19 cellular contexts compared by ENCODE assay signal in the genomic region with DNA sequence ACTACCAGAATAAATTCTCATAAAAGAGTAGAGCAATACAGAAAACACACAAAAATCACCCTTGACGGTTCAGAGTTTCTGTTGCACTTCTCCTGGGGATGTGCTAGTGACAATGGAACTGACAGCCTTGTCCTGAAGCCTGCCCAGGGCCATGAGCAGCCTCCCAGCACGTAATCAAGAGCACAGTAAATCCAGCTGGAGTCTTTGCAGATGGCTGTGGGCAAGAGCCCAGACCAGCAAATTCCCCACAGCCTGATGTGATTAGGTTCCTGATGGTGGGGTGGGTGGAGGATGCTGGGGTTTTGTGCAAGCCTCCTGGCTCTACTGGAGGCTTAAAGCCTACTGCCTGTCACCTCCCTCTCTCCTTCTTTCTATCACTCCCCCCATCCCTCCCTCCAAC. TPM values are rescaled to one million over a fixed set of nuclear protein-coding genes. Genes with fewer than 3 reads are reported as not detected.
A peak's percentile ranks its signal among the peaks of the same experiment; 100 is the strongest.
DNase-seq lines count a peak whose midpoint lies in the region; ATAC-seq and TF ChIP-seq lines count a peak whose summit lies in the region.
"Had no signal": no experiment of that assay in that cellular context is flagged by ENCODE, and none has a peak within 500 bp of the region (broad histone marks: within the 10 kb centered on the region; RNA-seq: fewer than 3 reads in every experiment).

No MANE protein-coding gene starts in this region.

- H3K9me3 ChIP-seq in SK-N-SH, result no peaks in the 10 kb centered on the region
- H3K9me3 ChIP-seq: A549 had no signal

- H3K9ac ChIP-seq in SK-N-SH, result no peak overlapping the region

- H3K27ac ChIP-seq in SK-N-SH (ENCODE audit: low read depth in 2 of 2, low read length in 1 of 2), result peak overlapping the region in 1 of 2 experiments; percentile 88; a peak in 2 of 4 replicates
- H3K27ac ChIP-seq: A549 had no signal

- H3K27me3 ChIP-seq in SK-N-SH (ENCODE audit: insufficient read depth), result no peaks in the 10 kb centered on the region

- no peak overlapping the region for H3K4me3 Mint-ChIP-seq in glutamatergic neuron (ENCODE audit: unreplicated experiment)
- H3K4me3 Mint-ChIP-seq: CD8-positive, alpha-beta memory T cell; H9; IgD-negative memory B cell; T-helper 17 cell had no signal

- H3K36me3 Mint-ChIP-seq in glutamatergic neuron (ENCODE audit: unreplicated experiment), result no peaks in the 10 kb centered on the region
- H3K36me3 Mint-ChIP-seq: CD8-positive, alpha-beta memory T cell; IgD-negative memory B cell had no signal

- no peak overlapping the region for H3K4me2 ChIP-seq in SK-N-SH
- H3K4me2 ChIP-seq: A549 had no signal

- no peaks in the 10 kb centered on the region for H3F3A ChIP-seq in SK-N-SH (replicated peaks; ENCODE audit: insufficient read depth)

- no peaks in the 10 kb centered on the region for H3K9me2 ChIP-seq in SK-N-SH

- intact Hi-C loops in Right ventricle myocardium inferior (cut with DNase I), result no loop called here
- intact Hi-C loops in cardiac septum (cut with DNase I), result no loop called here

- TF ChIP-seq RAD21 in SK-N-SH (IDR thresholded peaks at IDR 0.05; ENCODE audit: low read length), result no peak

- H3K4me1 Mint-ChIP-seq in glutamatergic neuron (ENCODE audit: low read depth, unreplicated experiment), result peaks cover 9% of the 10 kb centered on the region
- H3K4me1 Mint-ChIP-seq: CD8-positive, alpha-beta memory T cell; IgD-negative memory B cell; T-helper 17 cell had no signal

- no peak overlapping the region for H3K4me3 ChIP-seq in SK-N-SH (ENCODE audit: low read depth in 2 of 2, low read length in 1 of 2)
- H3K4me3 ChIP-seq: A549 had no signal

- ATAC-seq in Right ventricle myocardium inferior, result peak; percentile 63
- ATAC-seq: A549, T-helper 17 cell had no signal

- peaks cover 7% of the 10 kb centered on the region for H3K27me3 Mint-ChIP-seq in glutamatergic neuron (ENCODE audit: unreplicated experiment)

- no peaks in the 10 kb centered on the region for H3K79me2 ChIP-seq in SK-N-SH (ENCODE audit: insufficient read depth)

- TF ChIP-seq EP300 in SK-N-SH (IDR thresholded peaks at IDR 0.05; ENCODE audit: borderline replicate concordance in 1 of 2, low read depth in 1 of 2, low read length in 1 of 2), result peak in 1 of 2 experiments; percentile 68; a peak in 1 of 4 replicates

- 16% methylated on average over 1 of the region's 2 CpGs for WGBS in SK-N-SH (ENCODE audit: low lambda C conversion rate)

- POLR2A ChIA-PET in SK-N-SH (lab: Yijun Ruan, JAX), result interaction anchor here (0.5 kb wide), 1 partner anchor 486 kb away, joined by 3 read pairs; no protein-coding TSS in a partner anchor

- no peak for TF ChIP-seq CTCF in SK-N-SH (IDR thresholded peaks at IDR 0.05)
- no peak for TF ChIP-seq CTCF in glutamatergic neuron (IDR thresholded peaks at IDR 0.05; ENCODE audit: partially characterized antibody, unreplicated experiment)

- no peaks in the 10 kb centered on the region for H4K20me1 ChIP-seq in SK-N-SH (ENCODE audit: insufficient read depth)

- no peaks in the 10 kb centered on the region for H3K36me3 ChIP-seq in SK-N-SH (replicated peaks in 1 of 2; ENCODE audit: control insufficient read depth in 1 of 2, insufficient read depth in 2 of 2, low read length in 1 of 2)

- H3K27ac Mint-ChIP-seq in glutamatergic neuron (ENCODE audit: unreplicated experiment), result peak overlapping the region; percentile 65
- H3K27ac Mint-ChIP-seq: CD8-positive, alpha-beta memory T cell; H9; IgD-negative memory B cell; T-helper 17 cell had no signal

- no peak overlapping the region for H2AFZ ChIP-seq in SK-N-SH (ENCODE audit: low read depth)

- CTCF ChIA-PET in SK-N-SH (lab: Yijun Ruan, JAX), result interaction anchor here (0.8 to 2.8 kb wide), 6 partner anchors 7 to 1535 kb away, joined by 3 to 9 read pairs (median 4); no protein-coding TSS in a partner anchor

- peaks cover 3% of the 10 kb centered on the region for H3K9me3 Mint-ChIP-seq in glutamatergic neuron (ENCODE audit: unreplicated experiment)
- H3K9me3 Mint-ChIP-seq: CD8-positive, alpha-beta memory T cell; H9 had no signal

- DNase-seq in Right ventricle myocardium inferior (ENCODE audit: missing footprints) (no peak), cardiac septum (ENCODE audit: low spot score) (no peak), SK-N-SH (peak; percentile 75), glutamatergic neuron (no peak), retina (peak; percentile 36), HK-2 (ENCODE audit: unreplicated experiment) (no peak), NCI-H1105 treated with DMSO at 0.1 percent for 48 hours (lab: John Stamatoyannopoulos, UW) (no peak)
- no peak for DNase-seq in activated naive CD4-positive, alpha-beta T cell (lab: John Stamatoyannopoulos, UW)
- DNase-seq: CD8-positive, alpha-beta memory T cell; H9; Karpas-422; NCI-H1436 treated with DMSO at 0.1 percent for 48 hours; NCI-H2081 treated with DMSO at 0.1 percent for 48 hours; NCI-H524 treated with DMSO at 0.1 percent for 48 hours; T-helper 17 cell had no signal

- H3K4me1 ChIP-seq in SK-N-SH (ENCODE audit: control insufficient read depth in 1 of 2, insufficient read depth in 2 of 2, low read depth in 1 of 2, low read length in 1 of 2), result peaks cover 0 to 28% of the 10 kb centered on the region in 2 experiments; a peak in 2 of 4 replicates
- H3K4me1 ChIP-seq: A549 had no signal

TF ChIP-seq in SK-N-SH, 30 proteins besides CTCF, POLR2A, EP300 and RAD21 (continues in another document):
- TF ChIP-seq GATA2 (CRISPR knock-in tag; IDR thresholded peaks at IDR 0.05) (0 out of 2 replicates have a peak, but pooled peaks have one; percentile 24), SIN3A (IDR thresholded peaks at IDR 0.05; ENCODE audit: borderline replicate concordance, low read depth, low read length) (no peak), JUND (IDR thresholded peaks at IDR 0.05) (no peak), TEAD4 (IDR thresholded peaks at IDR 0.05; ENCODE audit: borderline replicate concordance, insufficient read depth) (no peak), CHD2 (IDR thresholded peaks at IDR 0.05; ENCODE audit: low read length, partially characterized antibody) (peak; percentile 31), NRF1 (IDR thresholded peaks at IDR 0.05; ENCODE audit: low read depth, low read length) (no peak), FOXJ3 (CRISPR knock-in tag; IDR thresholded peaks at IDR 0.05) (no peak; the same call in 1 of the 2 replicates), FOXM1 (IDR thresholded peaks at IDR 0.05; ENCODE audit: low read depth) (no peak), MXI1 (IDR thresholded peaks at IDR 0.05; ENCODE audit: low read depth, low read length) (peak; percentile 52), FOSL2 (IDR thresholded peaks at IDR 0.05; ENCODE audit: borderline replicate concordance, low read depth) (no peak), EZH2phosphoT487 (IDR thresholded peaks at IDR 0.05; ENCODE audit: borderline replicate concordance, low read depth) (no peak), GABPA (IDR thresholded peaks at IDR 0.05; ENCODE audit: low read depth) (no peak), TAF1 (IDR thresholded peaks at IDR 0.05; ENCODE audit: borderline replicate concordance, low read depth, low read length) (no peak), ELF1 (IDR thresholded peaks at IDR 0.05) (no peak)
- TF ChIP-seq, protein P1, sequence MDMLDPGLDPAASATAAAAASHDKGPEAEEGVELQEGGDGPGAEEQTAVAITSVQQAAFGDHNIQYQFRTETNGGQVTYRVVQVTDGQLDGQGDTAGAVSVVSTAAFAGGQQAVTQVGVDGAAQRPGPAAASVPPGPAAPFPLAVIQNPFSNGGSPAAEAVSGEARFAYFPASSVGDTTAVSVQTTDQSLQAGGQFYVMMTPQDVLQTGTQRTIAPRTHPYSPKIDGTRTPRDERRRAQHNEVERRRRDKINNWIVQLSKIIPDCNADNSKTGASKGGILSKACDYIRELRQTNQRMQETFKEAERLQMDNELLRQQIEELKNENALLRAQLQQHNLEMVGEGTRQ (IDR thresholded peaks at IDR 0.05; ENCODE audit: borderline replicate concordance, low read depth, low read length), result no peak
- TF ChIP-seq, protein P2, sequence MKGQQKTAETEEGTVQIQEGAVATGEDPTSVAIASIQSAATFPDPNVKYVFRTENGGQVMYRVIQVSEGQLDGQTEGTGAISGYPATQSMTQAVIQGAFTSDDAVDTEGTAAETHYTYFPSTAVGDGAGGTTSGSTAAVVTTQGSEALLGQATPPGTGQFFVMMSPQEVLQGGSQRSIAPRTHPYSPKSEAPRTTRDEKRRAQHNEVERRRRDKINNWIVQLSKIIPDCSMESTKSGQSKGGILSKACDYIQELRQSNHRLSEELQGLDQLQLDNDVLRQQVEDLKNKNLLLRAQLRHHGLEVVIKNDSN (IDR thresholded peaks at IDR 0.05; ENCODE audit: borderline replicate concordance, low read depth), result no peak
- TF ChIP-seq, protein P3, sequence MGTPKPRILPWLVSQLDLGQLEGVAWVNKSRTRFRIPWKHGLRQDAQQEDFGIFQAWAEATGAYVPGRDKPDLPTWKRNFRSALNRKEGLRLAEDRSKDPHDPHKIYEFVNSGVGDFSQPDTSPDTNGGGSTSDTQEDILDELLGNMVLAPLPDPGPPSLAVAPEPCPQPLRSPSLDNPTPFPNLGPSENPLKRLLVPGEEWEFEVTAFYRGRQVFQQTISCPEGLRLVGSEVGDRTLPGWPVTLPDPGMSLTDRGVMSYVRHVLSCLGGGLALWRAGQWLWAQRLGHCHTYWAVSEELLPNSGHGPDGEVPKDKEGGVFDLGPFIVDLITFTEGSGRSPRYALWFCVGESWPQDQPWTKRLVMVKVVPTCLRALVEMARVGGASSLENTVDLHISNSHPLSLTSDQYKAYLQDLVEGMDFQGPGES (IDR thresholded peaks at IDR 0.05; ENCODE audit: low read depth, low read length), result no peak
- TF ChIP-seq, protein P4, sequence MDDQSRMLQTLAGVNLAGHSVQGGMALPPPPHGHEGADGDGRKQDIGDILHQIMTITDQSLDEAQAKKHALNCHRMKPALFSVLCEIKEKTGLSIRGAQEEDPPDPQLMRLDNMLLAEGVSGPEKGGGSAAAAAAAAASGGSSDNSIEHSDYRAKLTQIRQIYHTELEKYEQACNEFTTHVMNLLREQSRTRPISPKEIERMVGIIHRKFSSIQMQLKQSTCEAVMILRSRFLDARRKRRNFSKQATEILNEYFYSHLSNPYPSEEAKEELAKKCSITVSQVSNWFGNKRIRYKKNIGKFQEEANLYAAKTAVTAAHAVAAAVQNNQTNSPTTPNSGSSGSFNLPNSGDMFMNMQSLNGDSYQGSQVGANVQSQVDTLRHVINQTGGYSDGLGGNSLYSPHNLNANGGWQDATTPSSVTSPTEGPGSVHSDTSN (IDR thresholded peaks at IDR 0.05), result no peak

RNA-seq across cellular contexts. Expression of a gene that starts 17.9 kb away (rescaled TPM):
- total RNA-seq in Right ventricle myocardium inferior (not detected), cardiac septum (not detected), glutamatergic neuron (ENCODE audit: unreplicated experiment) (0.05 TPM)
- not detected in 2 replicates for polyA plus RNA-seq in SK-N-SH (2012; rRNA removed)
- polyA plus RNA-seq in SK-N-SH (2012; cell fraction: cytosol; rRNA removed), result not detected in 2 replicates
- polyA plus RNA-seq in SK-N-SH (2012; cell fraction: nucleus; rRNA removed), result not detected in 2 replicates
- total RNA-seq: CD8-positive, alpha-beta memory T cell; H9; MCF 10A; RPMI7951; T-helper 17 cell had no signal
- polyA plus RNA-seq: A549; CD8-positive, alpha-beta memory T cell; IgD-negative memory B cell had no signal

RNA-seq across cellular contexts. Expression of a gene that starts 52.0 kb away (rescaled TPM):
- total RNA-seq in Right ventricle myocardium inferior, result not detected
- not detected for total RNA-seq in cardiac septum
- polyA plus RNA-seq in SK-N-SH (2012; rRNA removed), result 0.02 TPM in 1 of 2 replicates, not detected in the other
- not detected in 2 replicates for polyA plus RNA-seq in SK-N-SH (2012; cell fraction: cytosol; rRNA removed)
- polyA plus RNA-seq in SK-N-SH (2012; cell fraction: nucleus; rRNA removed), result not detected in 2 replicates
- total RNA-seq in glutamatergic neuron (ENCODE audit: unreplicated experiment), result 0.29 TPM
- total RNA-seq: CD8-positive, alpha-beta memory T cell; MCF 10A; T-helper 17 cell had no signal
- polyA plus RNA-seq: A549; CD8-positive, alpha-beta memory T cell; IgD-negative memory B cell had no signal

Comparison
In these comparisons a context has a peak if more than half of its experiments do, and no peak if none do; other contexts are left out.
1. DNase-seq: peak in SK-N-SH (single experiment) and retina (single experiment); none in Right ventricle myocardium inferior (single experiment), cardiac septum (single experiment), glutamatergic neuron (single experiment), HK-2 (single experiment), NCI-H1105 treated with DMSO at 0.1 percent for 48 hours (single experiment) and activated naive CD4-positive, alpha-beta T cell (0 of 4).